In the genomic region with DNA sequence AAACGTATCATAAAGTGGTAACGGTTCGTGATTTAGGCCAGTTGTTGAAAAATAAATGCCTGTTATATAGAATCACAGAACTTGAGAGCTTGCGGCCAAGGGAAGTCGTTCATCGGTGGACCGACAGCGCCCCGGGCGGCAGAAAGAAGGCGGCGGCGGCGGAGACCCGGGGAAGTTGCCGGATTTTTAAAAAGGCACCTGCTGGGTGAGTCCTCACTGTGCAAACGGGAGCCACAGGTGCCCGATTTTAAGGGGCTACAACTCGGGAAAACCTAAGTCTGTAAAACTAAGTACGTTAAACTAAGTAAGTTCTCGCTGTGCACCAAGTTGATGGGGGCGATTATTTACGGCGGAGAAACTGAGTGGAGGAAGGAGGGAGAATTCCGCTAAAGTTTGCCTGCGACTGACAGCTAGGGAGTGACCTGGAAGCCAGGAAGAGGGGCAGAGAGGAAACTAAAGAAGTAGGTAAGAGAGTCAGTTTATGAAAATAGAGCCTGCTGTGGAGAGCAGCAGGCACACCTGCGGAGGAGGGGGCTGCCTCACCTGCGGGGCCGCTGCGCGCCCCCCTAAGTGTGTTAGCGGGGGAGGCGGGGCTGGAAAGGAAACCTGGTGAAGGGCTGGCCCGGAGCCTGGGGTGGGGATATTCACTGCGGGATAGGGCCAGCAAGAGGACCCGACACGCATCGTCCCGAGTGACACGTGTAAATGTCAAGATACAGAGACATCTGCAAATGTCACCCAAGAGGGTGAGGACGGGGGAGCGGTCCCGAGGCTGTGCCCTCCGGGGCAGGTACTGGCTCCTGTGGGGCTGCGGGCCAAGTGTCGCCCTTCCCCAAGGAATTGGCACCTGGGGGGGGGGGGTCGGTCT, we compare ENCODE assay signal across 7 cellular contexts. TPM values are rescaled to one million over a fixed set of nuclear protein-coding genes. Genes with fewer than 3 reads are reported as not detected.
DNase-seq lines count a peak whose midpoint lies in the region; ATAC-seq and TF ChIP-seq lines count a peak whose summit lies in the region.

No MANE protein-coding gene starts in this region.

- WGBS in hepatocyte (ENCODE audit: low lambda C conversion rate, missing lambda C conversion rate) = 1% methylated on average over 39 of the region's 47 CpGs

- no peak overlapping the region for H3K9ac ChIP-seq in NT2/D1 (ENCODE audit: insufficient read length, low read depth)

- H3K4me1 ChIP-seq in NT2/D1 (ENCODE audit: insufficient read depth, insufficient read length) (no peaks in the 10 kb centered on the region), hepatocyte (ENCODE audit: insufficient read depth) (no peaks in the 10 kb centered on the region)

- DNase-seq in NT2/D1 (ENCODE audit: low read depth, low spot score) = peak; percentile 35
- DNase-seq in astrocyte of the cerebellum (ENCODE audit: low read depth) = peak; percentile 55
- DNase-seq in hepatocyte (ENCODE audit: low spot score) = peak; percentile 79
- DNase-seq in renal cortical epithelial cell (ENCODE audit: low read depth) = peak; percentile 48

- no peak overlapping the region for H2AFZ ChIP-seq in hepatocyte

- H3K79me2 ChIP-seq in hepatocyte = no peaks in the 10 kb centered on the region

- TF ChIP-seq CTCF in astrocyte of the cerebellum (IDR thresholded peaks at IDR 0.05; ENCODE audit: low read depth, low read length, missing control alignments) (peak; percentile 85), hepatocyte (IDR thresholded peaks at IDR 0.05; ENCODE audit: poor library complexity) (peak; percentile 93)

- H3K27ac ChIP-seq in hepatocyte = no peak overlapping the region

- ATAC-seq in GM19043 (IDR thresholded peaks at IDR 0.05; ENCODE audit: low read depth, unreplicated experiment) (peak; percentile 65), HG02588 (IDR thresholded peaks at IDR 0.05; ENCODE audit: unreplicated experiment) (no peak), GM18505 (IDR thresholded peaks at IDR 0.05; ENCODE audit: unreplicated experiment) (no peak)

- H3K4me3 ChIP-seq in NT2/D1 (ENCODE audit: insufficient read length, low read depth) = peak overlapping the region; percentile 63
- H3K4me3 ChIP-seq in astrocyte of the cerebellum (ENCODE audit: low read depth, low read length) = peak overlapping the region; percentile 72
- peak overlapping the region; percentile 28 for H3K4me3 ChIP-seq in hepatocyte

- in situ Hi-C loops in astrocyte of the cerebellum (cut with HindIII; ENCODE audit: low sequenced_read_pairs) = no loop called here

- no peak for TF ChIP-seq POLR2A in GM18505 (IDR thresholded peaks at IDR 0.05; ENCODE audit: borderline replicate concordance, extremely low read depth, insufficient read depth, insufficient read length)

- no peaks in the 10 kb centered on the region for H3K9me2 ChIP-seq in hepatocyte (replicated peaks; ENCODE audit: insufficient read depth)

- H3K27me3 ChIP-seq in NT2/D1 (ENCODE audit: insufficient read depth, insufficient read length) (peaks cover 40% of the 10 kb centered on the region), hepatocyte (peaks cover 37% of the 10 kb centered on the region)

- H3K4me2 ChIP-seq in hepatocyte = peak overlapping the region; percentile 84

- no peaks in the 10 kb centered on the region for H3K9me3 ChIP-seq in NT2/D1 (ENCODE audit: insufficient read depth, low read length)
- H3K9me3 ChIP-seq in hepatocyte (ENCODE audit: low read depth) = no peaks in the 10 kb centered on the region

- H3K36me3 ChIP-seq in NT2/D1 (ENCODE audit: insufficient read depth, insufficient read length, low read length) (no peaks in the 10 kb centered on the region), hepatocyte (replicated peaks; ENCODE audit: insufficient read depth, low read depth) (no peaks in the 10 kb centered on the region)

- H4K20me1 ChIP-seq in hepatocyte (ENCODE audit: insufficient read depth, poor library complexity, severe bottlenecking) = no peaks in the 10 kb centered on the region

RNA-seq across cellular contexts. Expression of gene ADAM12, which starts 1.0 kb away (rescaled TPM):
- total RNA-seq in hepatocyte = 8.1 and 11.3 TPM in 2 replicates
- 4.9 and 6.0 TPM in 2 replicates for polyA plus RNA-seq in hepatocyte
- total RNA-seq in renal cortical epithelial cell = 19.4 and 26.2 TPM in 2 replicates
